In genomic region chr16:21186326-21186691, GRCh38 we compare ENCODE assay signal across 24 cellular contexts. TPM values are rescaled to one million over a fixed set of nuclear protein-coding genes. Genes with fewer than 3 reads are reported as not detected.
"Had no signal": no experiment of that assay in that cellular context is flagged by ENCODE, and none has a peak within 500 bp of the region (broad histone marks: within the 10 kb centered on the region; RNA-seq: fewer than 3 reads in every experiment).

No MANE protein-coding gene starts in this region.

- DNase-seq: activated CD4-positive, alpha-beta T cell treated with anti-CD3 and anti-CD28 coated beads, Interleukin-2, amount 50 U/mL, for 1 hour; activated CD4-positive, CD25-positive, alpha-beta regulatory T cell treated with anti-CD3 and anti-CD28 coated beads, Interleukin-2, amount 50 U/mL, for 72 hours; activated CD8-positive, alpha-beta memory T cell treated with anti-CD3 and anti-CD28 coated beads for 24 hours; activated CD8-positive, alpha-beta memory T cell treated with anti-CD3 and anti-CD28 coated beads, Interleukin-2, amount 50 U/mL, for 48 hours; activated effector memory CD4-positive, alpha-beta T cell treated with anti-CD3 and anti-CD28 coated beads, Interleukin-2, amount 50 U/mL, for 16 hours; activated T-cell treated with anti-CD3 and anti-CD28 coated beads, Interleukin-2, amount 50 U/mL, for 48 hours; dorsolateral prefrontal cortex; endodermal cell; heart left ventricle; kidney; left lung; right cardiac atrium; T-helper 1 cell; T-helper 9 cell; uterus had no signal

- FAIRE-seq: kidney had no signal

- H3K36me3 ChIP-seq: cardiac muscle cell, prostate gland, uterus had no signal

- H3K27ac ChIP-seq: cardiac muscle cell, dorsolateral prefrontal cortex, gastroesophageal sphincter, heart left ventricle, left lung, prostate gland, skin epidermis, tibial nerve, uterus had no signal

- H3K4me3 ChIP-seq: cardiac muscle cell, dorsolateral prefrontal cortex, gastroesophageal sphincter, heart left ventricle, left lung, prostate gland, skin epidermis, tibial nerve, uterus had no signal

- H3K4me1 Mint-ChIP-seq: endodermal cell had no signal

- H3K9me3 Mint-ChIP-seq: activated naive CD4-positive, alpha-beta T cell treated with anti-CD3 and anti-CD28 coated beads, Interleukin-2, amount 50 U/mL, for 24 hours had no signal

- H3K4me1 ChIP-seq: prostate gland, uterus had no signal

- H3K27me3 ChIP-seq: cardiac muscle cell, dorsolateral prefrontal cortex, gastroesophageal sphincter, heart left ventricle, left lung, tibial nerve, uterus had no signal

- H3K4me3 Mint-ChIP-seq: activated naive CD4-positive, alpha-beta T cell treated with anti-CD3 and anti-CD28 coated beads, Interleukin-2, amount 50 U/mL, for 24 hours; endodermal cell; stimulated activated naive CD8-positive, alpha-beta T cell treated with anti-CD3 and anti-CD28 coated beads, Interleukin-15, Interleukin-2, amounts not matched to agents 100 ng/mL and 50 ng/mL, for 24 hours had no signal

- H3K9me3 ChIP-seq: gastroesophageal sphincter, left lung, prostate gland, tibial nerve, uterus had no signal

- H3K27ac Mint-ChIP-seq: activated naive CD4-positive, alpha-beta T cell treated with anti-CD3 and anti-CD28 coated beads, Interleukin-2, amount 50 U/mL, for 24 hours; endodermal cell; stimulated activated naive CD8-positive, alpha-beta T cell treated with anti-CD3 and anti-CD28 coated beads, Interleukin-15, Interleukin-2, amounts not matched to agents 100 ng/mL and 50 ng/mL, for 24 hours had no signal

RNA-seq across cellular contexts. Expression of gene ZP2, which starts 25.1 kb away (rescaled TPM):
- total RNA-seq: cardiac muscle cell, endodermal cell, gastroesophageal sphincter, heart left ventricle, kidney, left lung, myocyte, omental fat pad, prostate gland, right cardiac atrium, tibial nerve had no signal

RNA-seq across cellular contexts. Expression of gene DNAH3, which starts 35.7 kb away (rescaled TPM):
- total RNA-seq: tibial nerve had no signal

RNA-seq across cellular contexts. Expression of gene ANKS4B, which starts 47.2 kb away (rescaled TPM):
- total RNA-seq: cardiac muscle cell, gastroesophageal sphincter, heart left ventricle, left lung, omental fat pad, prostate gland, right cardiac atrium, uterus had no signal
